ENCODE assay signal across 8 cellular contexts in genomic region chr19:54465367-54466109, GRCh38. TPM values are rescaled to one million over a fixed set of nuclear protein-coding genes. Genes with fewer than 3 reads are reported as not detected.
A peak's percentile ranks its signal among the peaks of the same experiment; 100 is the strongest.
DNase-seq lines count a peak whose midpoint lies in the region; ATAC-seq and TF ChIP-seq lines count a peak whose summit lies in the region.
"Had no signal": no experiment of that assay in that cellular context is flagged by ENCODE, and none has a peak within 500 bp of the region (broad histone marks: within the 10 kb centered on the region; RNA-seq: fewer than 3 reads in every experiment).

No MANE protein-coding gene starts in this region.

- intact Hi-C loops in Caco-2 (cut with micrococcal nuclease; ENCODE audit: unreplicated experiment) = no loop called here

- peak overlapping the region; percentile 92 for H3K4me3 Mint-ChIP-seq in Caco-2 (ENCODE audit: unreplicated experiment)
- H3K4me3 Mint-ChIP-seq in activated T-helper 17 cell treated with anti-CD3 and anti-CD28 coated beads, Interleukin-2, amount 50 U/mL, for 72 hours = peak overlapping the region; percentile 62
- peak overlapping the region; percentile 16 to 82 (median 62) for H3K4me3 Mint-ChIP-seq in naive thymus-derived CD8-positive, alpha-beta T cell

- no peaks in the 10 kb centered on the region for H3K36me3 ChIP-seq in Caco-2 (ENCODE audit: control insufficient read depth, insufficient read depth, low read length)

- H3K9me3 Mint-ChIP-seq in Caco-2 (ENCODE audit: unreplicated experiment) = no peaks in the 10 kb centered on the region
- H3K9me3 Mint-ChIP-seq in activated T-helper 17 cell treated with anti-CD3 and anti-CD28 coated beads, Interleukin-2, amount 50 U/mL, for 72 hours = no peaks in the 10 kb centered on the region
- peaks cover 0 to 6% (median 0%) of the 10 kb centered on the region in 9 donors for H3K9me3 Mint-ChIP-seq in naive thymus-derived CD8-positive, alpha-beta T cell

- peaks cover 53% of the 10 kb centered on the region for H3K36me3 Mint-ChIP-seq in Caco-2 (ENCODE audit: insufficient read depth, unreplicated experiment)
- peaks cover 29% of the 10 kb centered on the region for H3K36me3 Mint-ChIP-seq in activated T-helper 17 cell treated with anti-CD3 and anti-CD28 coated beads, Interleukin-2, amount 50 U/mL, for 72 hours (ENCODE audit: low read depth)
- peaks cover 0 to 15% (median 0%) of the 10 kb centered on the region in 3 donors for H3K36me3 Mint-ChIP-seq in naive thymus-derived CD8-positive, alpha-beta T cell

- no TSS peak for BruUV-seq in Caco-2 (replicated peaks; lab: Mats Ljungman, UMichigan)

- POLR2A ChIA-PET in Caco-2 (lab: Charles Lee) = interaction anchor here (0.9 kb wide), 1 partner anchor 17 kb away, joined by 4 read pairs; the partner anchor contains the start of gene LENG8
- POLR2A ChIA-PET in naive thymus-derived CD8-positive, alpha-beta T cell (lab: Charles Lee) = interaction anchor here (1.2 to 2.3 kb wide), 2 partner anchors 10 to 17 kb away, joined by 3 to 10 read pairs; partner anchors contain the start of gene LENG8

- H3K9me3 ChIP-seq in Caco-2 = no peaks in the 10 kb centered on the region

- peaks cover 30% of the 10 kb centered on the region for H3K4me1 Mint-ChIP-seq in Caco-2 (ENCODE audit: low read depth, unreplicated experiment)
- peaks cover 7% of the 10 kb centered on the region for H3K4me1 Mint-ChIP-seq in activated T-helper 17 cell treated with anti-CD3 and anti-CD28 coated beads, Interleukin-2, amount 50 U/mL, for 72 hours
- peaks cover 15 to 28% (median 22%) of the 10 kb centered on the region in 4 donors for H3K4me1 Mint-ChIP-seq in naive thymus-derived CD8-positive, alpha-beta T cell

- ATAC-seq in activated T-helper 17 cell treated with anti-CD3 and anti-CD28 coated beads, Interleukin-2, amount 50 U/mL, for 72 hours (replicated peaks) = no peak
- no peak for ATAC-seq in naive thymus-derived CD8-positive, alpha-beta T cell
- ATAC-seq in HG03565 (IDR thresholded peaks at IDR 0.05; ENCODE audit: unreplicated experiment) = no peak

- H3K4me1 ChIP-seq in Caco-2 = peaks cover 20% of the 10 kb centered on the region

- peak overlapping the region; percentile 99 for H3K27ac Mint-ChIP-seq in Caco-2 (ENCODE audit: unreplicated experiment)
- H3K27ac Mint-ChIP-seq in activated T-helper 17 cell treated with anti-CD3 and anti-CD28 coated beads, Interleukin-2, amount 50 U/mL, for 72 hours = peak overlapping the region; percentile 74
- H3K27ac Mint-ChIP-seq in naive thymus-derived CD8-positive, alpha-beta T cell = peak overlapping the region in 4 of 10 donors; percentile 19 to 75 (median 60)

- H3K4me3 ChIP-seq in Caco-2 (ENCODE audit: low read depth, low read length) = peak overlapping the region; percentile 81

- TF ChIP-seq CTCF in Caco-2 (IDR thresholded peaks at IDR 0.05; ENCODE audit: insufficient read depth in 1 of 2, low read depth in 1 of 2, low read length in 1 of 2, severe bottlenecking in 1 of 2, unreplicated experiment in 1 of 2) = no peak

- DNase-seq in Caco-2 = peak in 1 of 2 experiments; percentile 70
- DNase-seq in naive thymus-derived CD8-positive, alpha-beta T cell = no peak
- DNase-seq in GM03348 (ENCODE audit: low spot score) = no peak
- no peak for DNase-seq in nucleus accumbens (lab: John Stamatoyannopoulos, UW)
- DNase-seq: NCI-H2107 had no signal

- CTCF ChIA-PET in Caco-2 (lab: Charles Lee) = no interaction called here

- no peaks in the 10 kb centered on the region for H3K27me3 ChIP-seq in Caco-2 (replicated peaks; ENCODE audit: control insufficient read depth, insufficient read depth, low read length)

- peaks cover 2% of the 10 kb centered on the region for H3K27me3 Mint-ChIP-seq in Caco-2 (ENCODE audit: insufficient read depth, unreplicated experiment)
- peaks cover 23% of the 10 kb centered on the region for H3K27me3 Mint-ChIP-seq in activated T-helper 17 cell treated with anti-CD3 and anti-CD28 coated beads, Interleukin-2, amount 50 U/mL, for 72 hours
- peaks cover 16 to 23% (median 21%) of the 10 kb centered on the region in 5 donors for H3K27me3 Mint-ChIP-seq in naive thymus-derived CD8-positive, alpha-beta T cell

RNA-seq across cellular contexts. Expression of gene LENG9, which starts 2.0 kb away (rescaled TPM):
- total RNA-seq in Caco-2 (2022) = 6.7 and 6.9 TPM in 2 replicates
- total RNA-seq in activated T-helper 17 cell treated with anti-CD3 and anti-CD28 coated beads, Interleukin-2, amount 50 U/mL, for 72 hours = 1 to 10 TPM; 3.1 to 4.4 TPM
- total RNA-seq in naive thymus-derived CD8-positive, alpha-beta T cell = 1 to 10 TPM; 5.2 to 5.8 TPM
- under 1 TPM in 2 of 3 donors, not detected in 1; 0.22 to 0.36 TPM for polyA plus RNA-seq in naive thymus-derived CD8-positive, alpha-beta T cell

RNA-seq across cellular contexts. Expression of gene CDC42EP5, which starts 7.6 kb away (rescaled TPM):
- 7.1 and 8.6 TPM in 2 replicates for total RNA-seq in Caco-2 (2022)
- total RNA-seq in activated T-helper 17 cell treated with anti-CD3 and anti-CD28 coated beads, Interleukin-2, amount 50 U/mL, for 72 hours = not detected
- total RNA-seq in naive thymus-derived CD8-positive, alpha-beta T cell = not detected
- polyA plus RNA-seq in naive thymus-derived CD8-positive, alpha-beta T cell = not detected

RNA-seq across cellular contexts. Expression of gene LENG8, which starts 16.5 kb away (rescaled TPM):
- total RNA-seq in Caco-2 (2022) = 143 and 148 TPM in 2 replicates
- total RNA-seq in activated T-helper 17 cell treated with anti-CD3 and anti-CD28 coated beads, Interleukin-2, amount 50 U/mL, for 72 hours = 100 to 1,000 TPM; 153 to 200 TPM
- total RNA-seq in naive thymus-derived CD8-positive, alpha-beta T cell = 100 to 1,000 TPM; 610 to 639 TPM
- polyA plus RNA-seq in naive thymus-derived CD8-positive, alpha-beta T cell = 1 to 10 TPM; 4.5 to 8.6 (median 6.5) TPM

RNA-seq across cellular contexts. Expression of gene LAIR2, which starts 37.1 kb away (rescaled TPM):
- total RNA-seq in Caco-2 (2022) = not detected in 2 replicates
- under 1 TPM in 1 of 2 donors, not detected in 1; 0.66 TPM for total RNA-seq in activated T-helper 17 cell treated with anti-CD3 and anti-CD28 coated beads, Interleukin-2, amount 50 U/mL, for 72 hours
- not detected for total RNA-seq in naive thymus-derived CD8-positive, alpha-beta T cell
- 10 to 100 TPM in 1 of 3 donors, 1 to 10 TPM in 1, not detected in 1; 1.8 to 17.2 TPM for polyA plus RNA-seq in naive thymus-derived CD8-positive, alpha-beta T cell
- total RNA-seq: G401 had no signal

RNA-seq across cellular contexts. Expression of gene TTYH1, which starts 50.3 kb away (rescaled TPM):
- not detected in 2 replicates for total RNA-seq in Caco-2 (2022)
- total RNA-seq in activated T-helper 17 cell treated with anti-CD3 and anti-CD28 coated beads, Interleukin-2, amount 50 U/mL, for 72 hours = under 1 TPM in 1 of 2 donors, not detected in 1; 0.40 TPM
- not detected for total RNA-seq in naive thymus-derived CD8-positive, alpha-beta T cell
- polyA plus RNA-seq in naive thymus-derived CD8-positive, alpha-beta T cell = under 1 TPM in 2 of 3 donors, not detected in 1; 0.04 to 0.65 TPM
